1 cellular context compared by ENCODE assay signal in the genomic region with DNA sequence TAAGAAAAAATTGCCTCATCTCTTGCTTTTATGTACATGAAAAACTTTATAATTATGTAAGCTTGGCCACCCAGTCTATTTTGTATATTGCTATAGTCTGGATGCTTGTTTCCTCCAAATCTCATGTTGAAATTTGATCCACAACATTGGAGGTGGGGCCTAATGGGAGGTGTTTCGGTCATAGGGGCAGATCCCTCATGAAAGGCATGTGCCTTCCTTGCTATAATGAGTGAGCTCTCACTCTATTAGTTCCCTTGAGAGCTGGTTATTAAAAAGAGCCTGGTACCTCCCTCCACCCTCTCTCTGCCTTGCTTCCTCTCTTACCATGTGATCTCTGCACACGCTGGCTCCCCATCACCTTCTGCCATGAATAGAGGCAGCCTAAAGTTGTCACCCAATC.
TF ChIP-seq lines count a peak whose summit lies in the region.

No MANE protein-coding gene starts in this region.

TF ChIP-seq in GM23338, 12 proteins besides CTCF, POLR2A, EP300 and RAD21 (continued from another document):
- TF ChIP-seq ETS1 (IDR thresholded peaks at IDR 0.05), result no peak
TF ChIP-seq in GM23338: peak in this region for 0.
